29 cellular contexts compared by ENCODE assay signal in the genomic region with DNA sequence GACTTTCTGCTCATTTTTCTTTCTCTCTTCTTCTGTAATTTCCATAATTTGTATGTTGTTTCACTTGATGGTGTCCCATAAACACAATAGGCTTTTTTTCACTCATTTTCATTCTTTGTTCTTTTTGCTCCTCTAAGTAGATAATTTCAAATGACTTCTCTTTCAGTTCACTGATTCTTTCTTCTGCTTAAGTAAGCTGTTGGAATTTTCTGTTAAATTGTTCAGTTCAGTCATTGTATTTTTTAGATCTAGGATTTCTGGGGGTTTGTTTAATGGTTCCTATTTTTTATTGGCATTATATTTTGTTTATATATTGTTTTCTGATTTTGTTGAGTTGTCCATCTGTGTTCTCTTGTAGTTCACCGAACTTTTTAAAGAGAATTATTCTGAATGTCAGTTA. TPM values are rescaled to one million over a fixed set of nuclear protein-coding genes. Genes with fewer than 3 reads are reported as not detected.
A peak's percentile ranks its signal among the peaks of the same experiment; 100 is the strongest.
DNase-seq lines count a peak whose midpoint lies in the region; ATAC-seq lines count a peak whose summit lies in the region.
"Had no signal": no experiment of that assay in that cellular context is flagged by ENCODE, and none has a peak within 500 bp of the region (broad histone marks: within the 10 kb centered on the region; RNA-seq: fewer than 3 reads in every experiment).

No MANE protein-coding gene starts in this region.

- peaks cover 87% of the 10 kb centered on the region for H3K36me3 Mint-ChIP-seq in activated naive CD4-positive, alpha-beta T cell treated with anti-CD3 and anti-CD28 coated beads, Interleukin-2, amount 10 ng/mL, durations not matched to agents 7 days and 5 days
- peaks cover 54 to 74% of the 10 kb centered on the region in 2 donors for H3K36me3 Mint-ChIP-seq in activated naive CD4-positive, alpha-beta T cell treated with anti-CD3 and anti-CD28 coated beads, Interleukin-2, amount 50 U/mL, for 72 hours
- H3K36me3 Mint-ChIP-seq in activated naive CD8-positive, alpha-beta T cell treated with anti-CD3 and anti-CD28 coated beads, Interleukin-2, amount 10 ng/mL, durations not matched to agents 7 days and 5 days, result peaks cover 78% of the 10 kb centered on the region
- peaks cover 47% of the 10 kb centered on the region for H3K36me3 Mint-ChIP-seq in stimulated activated effector memory CD8-positive, alpha-beta T cell treated with anti-CD3 and anti-CD28 coated beads, Interleukin-12 subunit alpha, Interleukin-12 subunit beta, amount 100 ng/mL, for 72 hours

- CTCF ChIA-PET in activated naive CD4-positive, alpha-beta T cell treated with anti-CD3 and anti-CD28 coated beads, Interleukin-2, amount 10 ng/mL, durations not matched to agents 7 days and 5 days (lab: Charles Lee), result interaction anchor here (0.7 kb wide), 1 partner anchor 9 kb away, joined by 3 read pairs; no protein-coding TSS in a partner anchor

- ATAC-seq in activated naive CD4-positive, alpha-beta T cell treated with anti-CD3 and anti-CD28 coated beads, Interleukin-2, amount 50 U/mL, for 72 hours, result no peak
- ATAC-seq in activated naive CD8-positive, alpha-beta T cell treated with anti-CD3 and anti-CD28 coated beads, Interleukin-2, amount 10 ng/mL, durations not matched to agents 7 days and 5 days (ENCODE audit: low read depth), result no peak
- ATAC-seq in stimulated activated effector memory CD8-positive, alpha-beta T cell treated with anti-CD3 and anti-CD28 coated beads, Interleukin-12 subunit alpha, Interleukin-12 subunit beta, amount 100 ng/mL, for 72 hours, result no peak
- ATAC-seq in HG03521 (IDR thresholded peaks at IDR 0.05; ENCODE audit: unreplicated experiment), result no peak
- ATAC-seq: HCT116, heart left ventricle, Right ventricle myocardium inferior, SK-N-SH treated with all-trans-retinoic acid at 6 μM for 48 hours had no signal

- peaks cover 49% of the 10 kb centered on the region for H3K9me3 Mint-ChIP-seq in activated naive CD4-positive, alpha-beta T cell treated with anti-CD3 and anti-CD28 coated beads, Interleukin-2, amount 10 ng/mL, durations not matched to agents 7 days and 5 days
- peaks cover 6 to 43% of the 10 kb centered on the region in 2 donors for H3K9me3 Mint-ChIP-seq in activated naive CD4-positive, alpha-beta T cell treated with anti-CD3 and anti-CD28 coated beads, Interleukin-2, amount 50 U/mL, for 72 hours
- peaks cover 21% of the 10 kb centered on the region for H3K9me3 Mint-ChIP-seq in activated naive CD8-positive, alpha-beta T cell treated with anti-CD3 and anti-CD28 coated beads, Interleukin-2, amount 10 ng/mL, durations not matched to agents 7 days and 5 days
- peaks cover 18% of the 10 kb centered on the region for H3K9me3 Mint-ChIP-seq in stimulated activated effector memory CD8-positive, alpha-beta T cell treated with anti-CD3 and anti-CD28 coated beads, Interleukin-12 subunit alpha, Interleukin-12 subunit beta, amount 100 ng/mL, for 72 hours

- DNase-seq in activated naive CD4-positive, alpha-beta T cell treated with anti-CD3 and anti-CD28 coated beads, Interleukin-2, amount 10 ng/mL, durations not matched to agents 7 days and 5 days, result no peak
- no peak for DNase-seq in activated naive CD4-positive, alpha-beta T cell treated with anti-CD3 and anti-CD28 coated beads, Interleukin-2, amount 50 U/mL, for 72 hours (ENCODE audit: low spot score in 2 of 2)
- DNase-seq in OCI-M1 (lab: John Stamatoyannopoulos, UW) (peak; percentile 7), NCI-H226 (no peak)
- no peak for DNase-seq in activated naive CD8-positive, alpha-beta T cell treated with anti-CD3 and anti-CD28 coated beads, Interleukin-2, amount 10 ng/mL, durations not matched to agents 7 days and 5 days
- DNase-seq in stimulated activated effector memory CD8-positive, alpha-beta T cell treated with anti-CD3 and anti-CD28 coated beads, Interleukin-12 subunit alpha, Interleukin-12 subunit beta, amount 100 ng/mL, for 72 hours (ENCODE audit: low spot score in 2 of 2), result no peak
- DNase-seq: activated CD4-positive, alpha-beta T cell treated with anti-CD3 and anti-CD28 coated beads, Interleukin-2, amount 10 ng/mL, durations not matched to agents 7 days and 5 days; activated CD8-positive, alpha-beta memory T cell treated with anti-CD3 and anti-CD28 coated beads, Interleukin-2, amount 50 U/mL, for 48 hours; activated gamma-delta T cell; Caco-2; DMS53; dorsolateral prefrontal cortex; esophagus squamous epithelium; heart left ventricle; Kasumi-1; kidney; NCI-H1417 treated with DMSO at 0.1 percent for 48 hours; NCI-H2029 treated with DMSO at 0.1 percent for 48 hours; NCI-H2227 treated with DMSO at 0.1 percent for 48 hours; NCI-H526 treated with DMSO at 0.1 percent for 48 hours; occipital lobe; sigmoid colon; stimulated activated CD4-positive, alpha-beta T cell treated with anti-CD3 and anti-CD28 coated beads, Interleukin-12 subunit alpha, Interleukin-12 subunit beta, amount 100 ng/mL, for 4 hours; stimulated activated CD4-positive, alpha-beta T cell treated with anti-CD3 and anti-CD28 coated beads, Interleukin-2, amount 100 ng/mL, for 48 hours; T-helper 9 cell had no signal

- peaks cover 76% of the 10 kb centered on the region for H3K4me1 Mint-ChIP-seq in activated naive CD4-positive, alpha-beta T cell treated with anti-CD3 and anti-CD28 coated beads, Interleukin-2, amount 10 ng/mL, durations not matched to agents 7 days and 5 days
- peaks cover 59% of the 10 kb centered on the region for H3K4me1 Mint-ChIP-seq in activated naive CD8-positive, alpha-beta T cell treated with anti-CD3 and anti-CD28 coated beads, Interleukin-2, amount 10 ng/mL, durations not matched to agents 7 days and 5 days
- H3K4me1 Mint-ChIP-seq in stimulated activated effector memory CD8-positive, alpha-beta T cell treated with anti-CD3 and anti-CD28 coated beads, Interleukin-12 subunit alpha, Interleukin-12 subunit beta, amount 100 ng/mL, for 72 hours, result peaks cover 81% of the 10 kb centered on the region

- H3K27ac Mint-ChIP-seq in activated naive CD4-positive, alpha-beta T cell treated with anti-CD3 and anti-CD28 coated beads, Interleukin-2, amount 10 ng/mL, durations not matched to agents 7 days and 5 days, result peak overlapping the region; percentile 6
- peak overlapping the region in 1 of 2 donors; percentile 86 for H3K27ac Mint-ChIP-seq in activated naive CD4-positive, alpha-beta T cell treated with anti-CD3 and anti-CD28 coated beads, Interleukin-2, amount 50 U/mL, for 72 hours
- H3K27ac Mint-ChIP-seq in activated naive CD8-positive, alpha-beta T cell treated with anti-CD3 and anti-CD28 coated beads, Interleukin-2, amount 10 ng/mL, durations not matched to agents 7 days and 5 days, result peak overlapping the region; percentile 92
- H3K27ac Mint-ChIP-seq in stimulated activated effector memory CD8-positive, alpha-beta T cell treated with anti-CD3 and anti-CD28 coated beads, Interleukin-12 subunit alpha, Interleukin-12 subunit beta, amount 100 ng/mL, for 72 hours, result peak overlapping the region; percentile 89

- POLR2A ChIA-PET in activated naive CD8-positive, alpha-beta T cell treated with anti-CD3 and anti-CD28 coated beads, Interleukin-2, amount 10 ng/mL, durations not matched to agents 7 days and 5 days (lab: Charles Lee), result interaction anchor here (3.7 kb wide), 1 partner anchor 18 kb away, joined by 23 read pairs; the partner anchor contains the start of gene SP140L

- no peaks in the 10 kb centered on the region for H3K27me3 Mint-ChIP-seq in activated naive CD4-positive, alpha-beta T cell treated with anti-CD3 and anti-CD28 coated beads, Interleukin-2, amount 10 ng/mL, durations not matched to agents 7 days and 5 days
- no peaks in the 10 kb centered on the region for H3K27me3 Mint-ChIP-seq in activated naive CD8-positive, alpha-beta T cell treated with anti-CD3 and anti-CD28 coated beads, Interleukin-2, amount 10 ng/mL, durations not matched to agents 7 days and 5 days
- H3K27me3 Mint-ChIP-seq: activated CD4-positive, alpha-beta T cell treated with anti-CD3 and anti-CD28 coated beads, Interleukin-2, amount 10 ng/mL, durations not matched to agents 7 days and 5 days had no signal

- no peak overlapping the region for H3K4me3 Mint-ChIP-seq in activated naive CD4-positive, alpha-beta T cell treated with anti-CD3 and anti-CD28 coated beads, Interleukin-2, amount 10 ng/mL, durations not matched to agents 7 days and 5 days
- H3K4me3 Mint-ChIP-seq in activated naive CD8-positive, alpha-beta T cell treated with anti-CD3 and anti-CD28 coated beads, Interleukin-2, amount 10 ng/mL, durations not matched to agents 7 days and 5 days, result no peak overlapping the region
- no peak overlapping the region for H3K4me3 Mint-ChIP-seq in stimulated activated effector memory CD8-positive, alpha-beta T cell treated with anti-CD3 and anti-CD28 coated beads, Interleukin-12 subunit alpha, Interleukin-12 subunit beta, amount 100 ng/mL, for 72 hours
- H3K4me3 Mint-ChIP-seq: activated CD4-positive, alpha-beta T cell treated with anti-CD3 and anti-CD28 coated beads, Interleukin-2, amount 10 ng/mL, durations not matched to agents 7 days and 5 days had no signal

RNA-seq across cellular contexts. Expression of gene SP140L, which starts 19.5 kb away (rescaled TPM):
- total RNA-seq in activated naive CD4-positive, alpha-beta T cell treated with anti-CD3 and anti-CD28 coated beads, Interleukin-2, amount 50 U/mL, for 72 hours, result 10 to 100 TPM; 52.8 to 71.2 TPM
- total RNA-seq in activated naive CD8-positive, alpha-beta T cell treated with anti-CD3 and anti-CD28 coated beads, Interleukin-2, amount 10 ng/mL, durations not matched to agents 7 days and 5 days, result 100 to 1,000 TPM; 107 to 115 TPM
- total RNA-seq: Caco-2 had no signal
